Comparison of ENCODE assay signal across 31 cellular contexts in genomic region chr2:178388287-178388686, GRCh38.
"Had no signal": no experiment of that assay in that cellular context is flagged by ENCODE, and none has a peak within 500 bp of the region (broad histone marks: within the 10 kb centered on the region; RNA-seq: fewer than 3 reads in every experiment).

No MANE protein-coding gene starts in this region.

- H3K9me3 Mint-ChIP-seq: activated CD4-positive, alpha-beta T cell treated with anti-CD3 and anti-CD28 coated beads, Interleukin-2, amount 10 ng/mL, durations not matched to agents 7 days and 5 days; activated CD8-positive, alpha-beta T cell treated with anti-CD3 and anti-CD28 coated beads for 36 hours; activated T-helper 17 cell treated with anti-CD3 and anti-CD28 coated beads, Interleukin-2, amount 50 U/mL, for 72 hours; effector memory CD8-positive, alpha-beta T cell; T-helper 2 cell treated with Interferon-gamma antibody and Interleukin-4, amounts not matched to agents 5 μg/mL and 100 μg/mL, for 36 hours had no signal

- H3K36me3 Mint-ChIP-seq: activated naive CD8-positive, alpha-beta T cell had no signal

- H3K27me3 Mint-ChIP-seq: activated CD8-positive, alpha-beta T cell treated with anti-CD3 and anti-CD28 coated beads for 36 hours had no signal

- H3K27ac ChIP-seq: body of pancreas, esophagus squamous epithelium, gastroesophageal sphincter, heart right ventricle had no signal

- H3K4me3 Mint-ChIP-seq: activated CD4-positive, alpha-beta T cell treated with anti-CD3 and anti-CD28 coated beads, Interleukin-2, amount 10 ng/mL, durations not matched to agents 7 days and 5 days; activated CD8-positive, alpha-beta T cell treated with anti-CD3 and anti-CD28 coated beads for 36 hours; activated naive CD8-positive, alpha-beta T cell; activated T-helper 17 cell treated with anti-CD3 and anti-CD28 coated beads, Interleukin-2, amount 50 U/mL, for 72 hours; effector memory CD8-positive, alpha-beta T cell; T-helper 17 cell; T-helper 2 cell treated with Interferon-gamma antibody and Interleukin-4, amounts not matched to agents 5 μg/mL and 100 μg/mL, for 36 hours had no signal

- H3K4me3 ChIP-seq: body of pancreas, esophagus squamous epithelium, gastroesophageal sphincter, heart right ventricle had no signal

- H3K9me3 ChIP-seq: body of pancreas, esophagus squamous epithelium, gastroesophageal sphincter, heart right ventricle had no signal

- ATAC-seq: activated CD8-positive, alpha-beta T cell treated with anti-CD3 and anti-CD28 coated beads for 36 hours; activated T-helper 17 cell treated with anti-CD3 and anti-CD28 coated beads, Interleukin-2, amount 50 U/mL, for 72 hours; body of pancreas; effector memory CD8-positive, alpha-beta T cell; gastroesophageal sphincter; heart right ventricle; T-helper 17 cell had no signal

- H3K27me3 ChIP-seq: body of pancreas, esophagus squamous epithelium, gastroesophageal sphincter, heart right ventricle had no signal

- H3K4me1 ChIP-seq: body of pancreas, esophagus squamous epithelium, gastroesophageal sphincter, heart right ventricle had no signal

- H3K27ac Mint-ChIP-seq: activated CD4-positive, alpha-beta T cell treated with anti-CD3 and anti-CD28 coated beads, Interleukin-2, amount 10 ng/mL, durations not matched to agents 7 days and 5 days; activated CD8-positive, alpha-beta T cell treated with anti-CD3 and anti-CD28 coated beads for 36 hours; activated naive CD8-positive, alpha-beta T cell; activated T-helper 17 cell treated with anti-CD3 and anti-CD28 coated beads, Interleukin-2, amount 50 U/mL, for 72 hours; effector memory CD8-positive, alpha-beta T cell; T-helper 2 cell treated with Interferon-gamma antibody and Interleukin-4, amounts not matched to agents 5 μg/mL and 100 μg/mL, for 36 hours had no signal

- DNase-seq: activated CD4-positive, alpha-beta T cell treated with anti-CD3 and anti-CD28 coated beads for 1 hour; activated CD4-positive, alpha-beta T cell treated with anti-CD3 and anti-CD28 coated beads for 4 hours; activated CD4-positive, alpha-beta T cell treated with anti-CD3 and anti-CD28 coated beads, Interleukin-2, amount 10 ng/mL, durations not matched to agents 7 days and 5 days; activated CD4-positive, alpha-beta T cell treated with anti-CD3 and anti-CD28 coated beads, Interleukin-2, amount 50 U/mL, for 4 hours; activated CD8-positive, alpha-beta memory T cell treated with anti-CD3 and anti-CD28 coated beads for 24 hours; activated CD8-positive, alpha-beta T cell treated with anti-CD3 and anti-CD28 coated beads for 36 hours; activated effector memory CD4-positive, alpha-beta T cell treated with Interleukin-2 at 50 U/mL for 16 hours; activated gamma-delta T cell treated with Interleukin-2 at 50 U/mL for 16 hours; activated naive CD4-positive, alpha-beta T cell treated with anti-CD3 and anti-CD28 coated beads, Interleukin-2, amount 50 U/mL, for 16 hours; activated naive CD4-positive, alpha-beta T cell treated with Interleukin-2 at 50 U/mL for 16 hours; activated T-cell treated with anti-CD3 and anti-CD28 coated beads, Interleukin-2, amount 50 U/mL, for 1 hour; activated T-cell treated with anti-CD3 and anti-CD28 coated beads, Interleukin-2, amount 50 U/mL, for 48 hours; amygdala; aorta; body of pancreas; caudate nucleus; cortex of kidney; dermis blood vessel endothelial cell; effector CD4-positive, alpha-beta T cell; effector memory CD8-positive, alpha-beta T cell; erythroblast; esophagus squamous epithelium; foreskin melanocyte; heart right ventricle; T-helper 1 cell; T-helper 17 cell; T1000 had no signal

- H3K4me1 Mint-ChIP-seq: activated T-helper 17 cell treated with anti-CD3 and anti-CD28 coated beads, Interleukin-2, amount 50 U/mL, for 72 hours had no signal
